ENCODE assay signal across 6 cellular contexts in the genomic region with DNA sequence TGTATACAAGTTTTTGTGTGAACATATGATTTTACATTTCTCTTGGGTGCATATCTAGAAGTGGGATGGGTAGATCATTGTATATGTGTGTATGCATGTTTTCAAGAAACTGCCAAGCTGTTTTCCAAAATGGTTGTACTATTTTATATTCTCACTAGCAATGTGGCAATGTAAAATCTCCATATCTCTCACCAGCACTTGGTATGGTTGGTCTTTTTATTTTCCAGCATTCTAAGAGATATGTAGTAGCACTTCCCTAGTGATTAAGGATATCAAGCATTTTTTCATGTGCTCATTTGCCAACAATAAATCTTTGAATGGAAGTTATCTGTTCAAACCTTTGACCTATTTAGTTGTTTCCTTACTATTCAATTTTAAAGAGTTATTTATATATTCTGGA.
"Had no signal": no experiment of that assay in that cellular context is flagged by ENCODE, and none has a peak within 500 bp of the region (broad histone marks: within the 10 kb centered on the region; RNA-seq: fewer than 3 reads in every experiment).

No MANE protein-coding gene starts in this region.

- H3K27ac ChIP-seq: HL-60, KMS-11 had no signal

- H3K4me3 ChIP-seq: K562 had no signal

- DNase-seq: IMR-90, KBM-7, KG1 had no signal
